ENCODE assay signal across 1 cellular context in genomic region chr3:50255251-50255615, GRCh38.
TF ChIP-seq lines count a peak whose summit lies in the region.

No MANE protein-coding gene starts in this region.

TF ChIP-seq in GM23338, 12 proteins besides CTCF, POLR2A, EP300 and RAD21:
- no peak for TF ChIP-seq CREB1 (CRISPR knock-in tag; IDR thresholded peaks at IDR 0.05; ENCODE audit: low read depth)
- no peak for TF ChIP-seq ZNF114 (CRISPR knock-in tag; IDR thresholded peaks at IDR 0.05)
- TF ChIP-seq REST (IDR thresholded peaks at IDR 0.05; ENCODE audit: unreplicated experiment), result no peak
- TF ChIP-seq ZNF462 (CRISPR knock-in tag; IDR thresholded peaks at IDR 0.05), result no peak
- no peak for TF ChIP-seq NANOG (IDR thresholded peaks at IDR 0.05; ENCODE audit: borderline replicate concordance)
- TF ChIP-seq EZH2phosphoT487 (IDR thresholded peaks at IDR 0.05; ENCODE audit: unreplicated experiment), result no peak
- no peak for TF ChIP-seq ETS1 (IDR thresholded peaks at IDR 0.05)
- TF ChIP-seq JUNB (IDR thresholded peaks at IDR 0.05; ENCODE audit: unreplicated experiment), result no peak
- no peak for TF ChIP-seq POLR2AphosphoS5 (IDR thresholded peaks at IDR 0.05; ENCODE audit: low read depth)
- no peak for TF ChIP-seq EZH2 (IDR thresholded peaks at IDR 0.05; ENCODE audit: low read depth, unreplicated experiment)
- no peak for TF ChIP-seq ZNF331 (CRISPR knock-in tag; IDR thresholded peaks at IDR 0.05; ENCODE audit: low read depth)
- TF ChIP-seq STAT1 (IDR thresholded peaks at IDR 0.05; ENCODE audit: unreplicated experiment), result no peak
